Comparison of ENCODE assay signal across 14 cellular contexts in genomic region chr3:10957976-10958749, GRCh38. TPM values are rescaled to one million over a fixed set of nuclear protein-coding genes. Genes with fewer than 3 reads are reported as not detected.
DNase-seq lines count a peak whose midpoint lies in the region; ATAC-seq and TF ChIP-seq lines count a peak whose summit lies in the region.
"Had no signal": no experiment of that assay in that cellular context is flagged by ENCODE, and none has a peak within 500 bp of the region (broad histone marks: within the 10 kb centered on the region; RNA-seq: fewer than 3 reads in every experiment).

No MANE protein-coding gene starts in this region.

- BruUV-seq in MCF 10A (replicated peaks; lab: Mats Ljungman, UMichigan): no TSS peak

- peak; percentile 62 to 76 for ATAC-seq in left cardiac atrium
- no peak for ATAC-seq in GM18907 (IDR thresholded peaks at IDR 0.05; ENCODE audit: unreplicated experiment)
- ATAC-seq: activated CD8-positive, alpha-beta memory T cell treated with anti-CD3 and anti-CD28 coated beads, Interleukin-2, amount 10 ng/mL, durations not matched to agents 7 days and 5 days; natural killer cell treated with Interleukin-12 subunit alpha and Interleukin-12 subunit beta and Interleukin-15 and Interleukin-18, amount 100 ng/mL, for 72 hours; T-helper 17 cell had no signal

- TF ChIP-seq CTCF in MCF 10A (IDR thresholded peaks at IDR 0.05; ENCODE audit: unreplicated experiment) (no peak), breast epithelium (IDR thresholded peaks at IDR 0.05) (no peak), GM20000 (IDR thresholded peaks at IDR 0.05; ENCODE audit: extremely low read depth, missing control alignments) (no peak)

- no peaks in the 10 kb centered on the region for H3K36me3 ChIP-seq in breast epithelium

- no peaks in the 10 kb centered on the region for H3K4me1 Mint-ChIP-seq in MCF 10A (ENCODE audit: insufficient read depth, unreplicated experiment)
- H3K4me1 Mint-ChIP-seq: activated CD8-positive, alpha-beta memory T cell treated with anti-CD3 and anti-CD28 coated beads, Interleukin-2, amount 10 ng/mL, durations not matched to agents 7 days and 5 days; T-helper 17 cell had no signal

- CTCF ChIA-PET in MCF 10A (lab: Yijun Ruan, JAX): interaction anchor here (1.1 to 5.8 kb wide), 4 partner anchors 12 to 102 kb away, joined by 4 to 48 read pairs (median 6); no protein-coding TSS in a partner anchor

- intact Hi-C loops in MCF 10A (cut with micrococcal nuclease) (no loop called here), breast epithelium (cut with DNase I; ENCODE audit: low total_unique reads) (no loop called here), left cardiac atrium (cut with DNase I) (no loop called here)

- H3K4me3 ChIP-seq in breast epithelium: no peak overlapping the region

- H3K9me3 ChIP-seq in breast epithelium: no peaks in the 10 kb centered on the region

- no peak overlapping the region for H3K4me3 Mint-ChIP-seq in MCF 10A (ENCODE audit: unreplicated experiment)
- H3K4me3 Mint-ChIP-seq: activated CD8-positive, alpha-beta memory T cell treated with anti-CD3 and anti-CD28 coated beads, Interleukin-2, amount 10 ng/mL, durations not matched to agents 7 days and 5 days; natural killer cell treated with Interleukin-12 subunit alpha and Interleukin-12 subunit beta and Interleukin-15 and Interleukin-18, amount 100 ng/mL, for 72 hours; T-helper 17 cell had no signal

- H3K27me3 Mint-ChIP-seq in MCF 10A (ENCODE audit: insufficient read depth, unreplicated experiment): peaks cover 48% of the 10 kb centered on the region

- H3K27ac ChIP-seq in breast epithelium: no peak overlapping the region
- H3K27ac ChIP-seq: epithelial cell of prostate, KMS-11 had no signal

- H3K9me3 Mint-ChIP-seq in MCF 10A (ENCODE audit: unreplicated experiment): no peaks in the 10 kb centered on the region
- H3K9me3 Mint-ChIP-seq: natural killer cell treated with Interleukin-12 subunit alpha and Interleukin-12 subunit beta and Interleukin-15 and Interleukin-18, amount 100 ng/mL, for 72 hours had no signal

- H3K4me1 ChIP-seq in breast epithelium: no peaks in the 10 kb centered on the region

- H3K27me3 ChIP-seq in breast epithelium: no peaks in the 10 kb centered on the region

- TF ChIP-seq POLR2A in breast epithelium (IDR thresholded peaks at IDR 0.05): no peak

- no peak overlapping the region for H3K27ac Mint-ChIP-seq in MCF 10A (ENCODE audit: low read depth, unreplicated experiment)
- H3K27ac Mint-ChIP-seq: activated CD8-positive, alpha-beta memory T cell treated with anti-CD3 and anti-CD28 coated beads, Interleukin-2, amount 10 ng/mL, durations not matched to agents 7 days and 5 days; natural killer cell treated with Interleukin-12 subunit alpha and Interleukin-12 subunit beta and Interleukin-15 and Interleukin-18, amount 100 ng/mL, for 72 hours; T-helper 17 cell had no signal

- DNase-seq in MCF 10A (ENCODE audit: unreplicated experiment) (peak; percentile 15), breast epithelium (ENCODE audit: low spot score in 2 of 2) (no peak), NCI-H345 treated with DMSO at 0.1 percent for 48 hours (lab: John Stamatoyannopoulos, UW; ENCODE audit: unreplicated experiment) (peak; percentile 55), left cardiac atrium (peak; percentile 77), ureter (ENCODE audit: low spot score) (peak; percentile 52), GM20000 (ENCODE audit: low spot score) (no peak), HCEC 1CT (no peak)
- DNase-seq: activated CD8-positive, alpha-beta memory T cell treated with anti-CD3 and anti-CD28 coated beads, Interleukin-2, amount 10 ng/mL, durations not matched to agents 7 days and 5 days; stimulated activated naive CD4-positive, alpha-beta T cell; T-helper 17 cell had no signal

- H3K36me3 Mint-ChIP-seq in MCF 10A (ENCODE audit: insufficient read depth, unreplicated experiment): no peaks in the 10 kb centered on the region
- H3K36me3 Mint-ChIP-seq: activated CD8-positive, alpha-beta memory T cell treated with anti-CD3 and anti-CD28 coated beads, Interleukin-2, amount 10 ng/mL, durations not matched to agents 7 days and 5 days; natural killer cell treated with Interleukin-12 subunit alpha and Interleukin-12 subunit beta and Interleukin-15 and Interleukin-18, amount 100 ng/mL, for 72 hours had no signal

- POLR2A ChIA-PET in MCF 10A (lab: Yijun Ruan, JAX): no interaction called here

RNA-seq across cellular contexts. Expression of gene SLC6A1, which starts 34.4 kb away (rescaled TPM):
- total RNA-seq in MCF 10A (2022): not detected in 2 replicates
- under 1 TPM; under 0.01 to 0.32 (median 0.29) TPM for total RNA-seq in breast epithelium
- total RNA-seq in left cardiac atrium: 1 to 10 TPM; 1.1 to 1.2 TPM
- total RNA-seq in ureter: 4.0 TPM
- total RNA-seq: activated CD8-positive, alpha-beta memory T cell treated with anti-CD3 and anti-CD28 coated beads, Interleukin-2, amount 10 ng/mL, durations not matched to agents 7 days and 5 days; natural killer cell treated with Interleukin-12 subunit alpha and Interleukin-12 subunit beta and Interleukin-15 and Interleukin-18, amount 100 ng/mL, for 72 hours; T-helper 17 cell had no signal

Comparison
In these comparisons a context has a peak if more than half of its experiments do, and no peak if none do; other contexts are left out.
1. DNase-seq: peak in MCF 10A (single experiment), NCI-H345 treated with DMSO at 0.1 percent for 48 hours (single experiment), left cardiac atrium (single experiment) and ureter (single experiment); none in breast epithelium (0 of 2), GM20000 (single experiment) and HCEC 1CT (single experiment).